Comparison of ENCODE assay signal across 28 cellular contexts in the genomic region with DNA sequence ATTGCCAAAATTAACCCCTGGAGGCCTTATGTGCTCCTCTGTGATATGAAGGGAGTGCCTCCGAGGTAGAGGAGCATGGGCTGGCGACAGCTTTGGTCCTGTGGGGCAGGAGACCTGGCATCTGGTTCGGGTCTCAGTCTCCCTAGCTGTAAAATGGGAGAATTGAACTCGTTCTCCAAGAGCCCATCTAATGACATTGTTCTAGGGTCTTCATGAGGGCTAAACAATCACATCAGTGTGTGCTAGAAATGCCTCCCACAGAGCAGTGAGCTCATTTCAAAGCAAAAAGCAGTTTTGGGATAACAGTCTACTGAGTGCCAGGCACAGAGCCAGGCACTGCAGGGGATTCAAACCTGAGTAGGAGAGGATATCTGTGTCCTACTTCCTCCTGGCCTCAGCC.
"Had no signal": no experiment of that assay in that cellular context is flagged by ENCODE, and none has a peak within 500 bp of the region (broad histone marks: within the 10 kb centered on the region; RNA-seq: fewer than 3 reads in every experiment).

No MANE protein-coding gene starts in this region.

- H3K36me3 Mint-ChIP-seq: immature natural killer cell; naive thymus-derived CD8-positive, alpha-beta T cell; stimulated activated effector memory CD8-positive, alpha-beta T cell treated with anti-CD3 and anti-CD28 coated beads, Interleukin-12 subunit alpha, Interleukin-12 subunit beta, amount 100 ng/mL, for 72 hours; type B pancreatic cell had no signal

- H3K27ac Mint-ChIP-seq: stimulated activated effector memory CD8-positive, alpha-beta T cell treated with anti-CD3 and anti-CD28 coated beads, Interleukin-12 subunit alpha, Interleukin-12 subunit beta, amount 100 ng/mL, for 72 hours; stimulated activated naive CD8-positive, alpha-beta T cell treated with anti-CD3 and anti-CD28 coated beads, Interleukin-15, Interleukin-2, amounts not matched to agents 100 ng/mL and 50 ng/mL, for 24 hours; type B pancreatic cell had no signal

- H3K4me3 ChIP-seq: left lung, lower lobe of right lung, pancreas, prostate gland, sigmoid colon, spleen, suprapubic skin, thoracic aorta, tibial artery, uterus had no signal

- H3K27me3 ChIP-seq: left lung, pancreas, sigmoid colon, spleen, suprapubic skin, tibial artery, uterus had no signal

- H3K27ac ChIP-seq: left lung, lower lobe of right lung, pancreas, prostate gland, sigmoid colon, spleen, suprapubic skin, thoracic aorta, tibial artery, uterus had no signal

- ATAC-seq: left colon; left lung; lower lobe of right lung; naive thymus-derived CD8-positive, alpha-beta T cell; pancreas; right cardiac atrium; stimulated activated effector memory CD8-positive, alpha-beta T cell treated with anti-CD3 and anti-CD28 coated beads, Interleukin-12 subunit alpha, Interleukin-12 subunit beta, amount 100 ng/mL, for 72 hours had no signal

- H3K4me3 Mint-ChIP-seq: immature natural killer cell; naive thymus-derived CD8-positive, alpha-beta T cell; nephron progenitor cell; stimulated activated effector memory CD8-positive, alpha-beta T cell treated with anti-CD3 and anti-CD28 coated beads, Interleukin-12 subunit alpha, Interleukin-12 subunit beta, amount 100 ng/mL, for 72 hours; stimulated activated naive CD8-positive, alpha-beta T cell treated with anti-CD3 and anti-CD28 coated beads, Interleukin-15, Interleukin-2, amounts not matched to agents 100 ng/mL and 50 ng/mL, for 24 hours; type B pancreatic cell had no signal

- H3K4me1 ChIP-seq: left lung, lower lobe of right lung, pancreas, prostate gland, sigmoid colon, spleen, suprapubic skin, tibial artery, uterus had no signal

- DNase-seq: hypothalamus; immature natural killer cell; kidney; left colon; left lung; lower lobe of right lung; mammary epithelial cell; mesenchymal stem cell; nephron progenitor cell; nucleus accumbens; pancreas; posterior cingulate gyrus; retina; right cardiac atrium; sigmoid colon; small intestine; stimulated activated CD4-positive, alpha-beta T cell treated with anti-CD3 and anti-CD28 coated beads, Interleukin-4, amount 100 ng/mL, for 24 hours; stimulated activated naive CD4-positive, alpha-beta T cell; tibial artery; uterus had no signal

- H3K9me3 ChIP-seq: left lung, lower lobe of right lung, pancreas, prostate gland, sigmoid colon, spleen, suprapubic skin, thoracic aorta, tibial artery, uterus had no signal

- H3K9me3 Mint-ChIP-seq: immature natural killer cell; naive thymus-derived CD8-positive, alpha-beta T cell; nephron progenitor cell; stimulated activated effector memory CD8-positive, alpha-beta T cell treated with anti-CD3 and anti-CD28 coated beads, Interleukin-12 subunit alpha, Interleukin-12 subunit beta, amount 100 ng/mL, for 72 hours; stimulated activated naive CD8-positive, alpha-beta T cell treated with anti-CD3 and anti-CD28 coated beads, Interleukin-15, Interleukin-2, amounts not matched to agents 100 ng/mL and 50 ng/mL, for 24 hours; type B pancreatic cell had no signal

- H3K36me3 ChIP-seq: left lung, lower lobe of right lung, pancreas, prostate gland, sigmoid colon, spleen, suprapubic skin, thoracic aorta, tibial artery, uterus had no signal

- H3K4me1 Mint-ChIP-seq: immature natural killer cell had no signal
